Comparison of ENCODE assay signal across 1 cellular context in genomic region chr16:85234310-85235235, GRCh38.
TF ChIP-seq lines count a peak whose summit lies in the region.

No MANE protein-coding gene starts in this region.

TF ChIP-seq in HepG2, 621 proteins besides CTCF, POLR2A, EP300 and RAD21 (continued from another document):
- TF ChIP-seq ZBTB40 (IDR thresholded peaks at IDR 0.05), result no peak
- no peak for TF ChIP-seq ZBTB40 (CRISPR knock-in tag; IDR thresholded peaks at IDR 0.05)
- TF ChIP-seq ZNF34 (CRISPR knock-in tag; IDR thresholded peaks at IDR 0.05; ENCODE audit: borderline replicate concordance), result 0 out of 2 replicates have a peak, but pooled peaks have one; percentile 58
- TF ChIP-seq ZNF121 (CRISPR knock-in tag; IDR thresholded peaks at IDR 0.05), result peak; percentile 76
- TF ChIP-seq CREB1 (IDR thresholded peaks at IDR 0.05), result peak; percentile 74
- TF ChIP-seq CREB1 (CRISPR knock-in tag; IDR thresholded peaks at IDR 0.05), result peak; percentile 77
- TF ChIP-seq ZNF263 (CRISPR knock-in tag; IDR thresholded peaks at IDR 0.05), result peak; percentile 59; the same call in 1 of the 2 replicates
- 0 out of 2 replicates have a peak, but pooled peaks have one; percentile 72 for TF ChIP-seq SNAPC2 (CRISPR knock-in tag; IDR thresholded peaks at IDR 0.05)
- TF ChIP-seq ZNF770 (CRISPR knock-in tag; IDR thresholded peaks at IDR 0.05), result peak; percentile 100
- no peak for TF ChIP-seq ATF3 (CRISPR knock-in tag; IDR thresholded peaks at IDR 0.05)
